12 cellular contexts compared by ENCODE assay signal in the genomic region with DNA sequence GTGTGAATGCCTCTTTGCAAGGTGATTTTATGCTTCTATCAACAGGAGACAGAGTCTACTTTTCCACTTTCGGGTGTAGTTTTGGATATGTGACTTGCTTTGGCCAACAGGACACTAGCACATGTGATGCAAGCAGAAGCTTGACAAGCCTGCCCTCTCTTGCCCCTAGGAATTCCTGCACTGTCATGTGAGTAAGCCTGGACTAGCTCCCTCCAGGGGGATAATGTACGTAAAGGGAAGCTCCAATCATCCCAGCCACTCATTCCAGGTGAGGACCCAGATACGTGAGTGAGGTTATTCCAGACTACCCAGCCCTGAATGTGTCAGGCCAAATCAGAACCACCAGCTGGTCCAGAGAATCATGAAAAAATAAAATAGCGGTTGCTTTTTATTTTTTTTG. TPM values are rescaled to one million over a fixed set of nuclear protein-coding genes. Genes with fewer than 3 reads are reported as not detected.
DNase-seq lines count a peak whose midpoint lies in the region; ATAC-seq and TF ChIP-seq lines count a peak whose summit lies in the region.
"Had no signal": no experiment of that assay in that cellular context is flagged by ENCODE, and none has a peak within 500 bp of the region (broad histone marks: within the 10 kb centered on the region; RNA-seq: fewer than 3 reads in every experiment).

No MANE protein-coding gene starts in this region.

- H3K9me3 ChIP-seq in right atrium auricular region (no peaks in the 10 kb centered on the region), heart left ventricle (peaks cover 0 to 4% (median 0%) of the 10 kb centered on the region in 12 donors)

- H3K9me3 Mint-ChIP-seq in type B pancreatic cell, result no peaks in the 10 kb centered on the region

- H3K36me3 Mint-ChIP-seq in type B pancreatic cell, result peaks cover 29% of the 10 kb centered on the region

- H3K27ac ChIP-seq in right atrium auricular region (no peak overlapping the region), heart left ventricle (no peak overlapping the region)

- H3K4me3 ChIP-seq in right atrium auricular region, result no peak overlapping the region
- no peak overlapping the region for H3K4me3 ChIP-seq in heart left ventricle

- ATAC-seq in Right ventricle myocardium superior (ENCODE audit: poor library complexity), result peak; percentile 74
- peak in 3 of 4 donors; percentile 47 to 81 (median 61) for ATAC-seq in heart left ventricle
- ATAC-seq in HG03378 (IDR thresholded peaks at IDR 0.05; ENCODE audit: unreplicated experiment), result no peak
- no peak for ATAC-seq in GM18498 (IDR thresholded peaks at IDR 0.05; ENCODE audit: unreplicated experiment)

- TF ChIP-seq POLR2A in heart left ventricle (IDR thresholded peaks at IDR 0.05), result no peak

- WGBS in heart left ventricle, 4 donors, result 40 to 51% (median 44%) methylated on average over 4 of the region's 4 CpGs

- peak overlapping the region; percentile 34 for H3K27ac Mint-ChIP-seq in type B pancreatic cell
- H3K27ac Mint-ChIP-seq: activated naive CD8-positive, alpha-beta T cell had no signal

- intact Hi-C loops in Right ventricle myocardium superior (cut with DNase I) (no loop called here), heart left ventricle (cut with DNase I) (no loop called here)

- H3K36me3 ChIP-seq in right atrium auricular region (no peaks in the 10 kb centered on the region), heart left ventricle (no peaks in the 10 kb centered on the region)

- TF ChIP-seq CTCF in right atrium auricular region (IDR thresholded peaks at IDR 0.05) (no peak), heart left ventricle (IDR thresholded peaks at IDR 0.05) (peak in 1 of 12 donors; percentile 16), type B pancreatic cell (conservative IDR thresholded peaks at IDR 0.05) (no peak)

- no peaks in the 10 kb centered on the region for H3K4me1 Mint-ChIP-seq in type B pancreatic cell (ENCODE audit: unreplicated experiment)

- no peaks in the 10 kb centered on the region for H3K27me3 Mint-ChIP-seq in type B pancreatic cell
- H3K27me3 Mint-ChIP-seq: activated naive CD8-positive, alpha-beta T cell; progenitor cell of endocrine pancreas had no signal

- DNase-seq in Right ventricle myocardium superior (no peak), right atrium auricular region (ENCODE audit: low spot score) (no peak), heart left ventricle (no peak), type B pancreatic cell (ENCODE audit: extremely low spot score, unreplicated experiment) (no peak)
- DNase-seq: COR-L47, KBM-7, NCI-H1436 treated with DMSO at 0.1 percent for 48 hours, NCI-H524 treated with DMSO at 0.1 percent for 48 hours had no signal

- H3K4me3 Mint-ChIP-seq in type B pancreatic cell, result no peak overlapping the region
- H3K4me3 Mint-ChIP-seq: activated naive CD8-positive, alpha-beta T cell had no signal

- H3K27me3 ChIP-seq in right atrium auricular region (no peaks in the 10 kb centered on the region), heart left ventricle (no peaks in the 10 kb centered on the region)

- H3K4me1 ChIP-seq in right atrium auricular region, result no peaks in the 10 kb centered on the region
- H3K4me1 ChIP-seq in heart left ventricle, result peaks cover 0 to 3% (median 0%) of the 10 kb centered on the region in 12 donors

RNA-seq across cellular contexts. Expression of gene BEND3, which starts 33.3 kb away (rescaled TPM):
- 1.5 TPM for total RNA-seq in Right ventricle myocardium superior
- total RNA-seq in right atrium auricular region, result 1 to 10 TPM in 1 of 2 donors, under 1 TPM in 1; 0.56 to 1.9 TPM
- 1 to 10 TPM in 8 of 9 donors, under 1 TPM in 1; 0.75 to 2.0 (median 1.5) TPM for total RNA-seq in heart left ventricle
- polyA plus RNA-seq in heart left ventricle, result 1 to 10 TPM in 1 of 2 donors, under 1 TPM in 1; 0.30 to 1.1 TPM
- total RNA-seq in type B pancreatic cell (ENCODE audit: low replicate concordance), result 9.6 and 14.4 TPM in 2 replicates

RNA-seq across cellular contexts. Expression of gene MTRES1, which starts 54.0 kb away (rescaled TPM):
- 39.1 TPM for total RNA-seq in Right ventricle myocardium superior
- total RNA-seq in right atrium auricular region, result 10 to 100 TPM in 1 of 2 donors, 1 to 10 TPM in 1; 10.0 to 22.2 TPM
- 10 to 100 TPM; 17.8 to 42.1 (median 31.5) TPM for total RNA-seq in heart left ventricle
- polyA plus RNA-seq in heart left ventricle, result 10 to 100 TPM; 27.4 to 81.7 TPM
- total RNA-seq in type B pancreatic cell (ENCODE audit: low replicate concordance), result 23.5 and 25.7 TPM in 2 replicates

Comparison
In these comparisons a context has a peak if more than half of its experiments do, and no peak if none do; other contexts are left out.
1. ATAC-seq: peak in Right ventricle myocardium superior (single experiment) and heart left ventricle (3 of 4); none in HG03378 (single experiment) and GM18498 (single experiment).